15 cellular contexts compared by ENCODE assay signal in the genomic region with DNA sequence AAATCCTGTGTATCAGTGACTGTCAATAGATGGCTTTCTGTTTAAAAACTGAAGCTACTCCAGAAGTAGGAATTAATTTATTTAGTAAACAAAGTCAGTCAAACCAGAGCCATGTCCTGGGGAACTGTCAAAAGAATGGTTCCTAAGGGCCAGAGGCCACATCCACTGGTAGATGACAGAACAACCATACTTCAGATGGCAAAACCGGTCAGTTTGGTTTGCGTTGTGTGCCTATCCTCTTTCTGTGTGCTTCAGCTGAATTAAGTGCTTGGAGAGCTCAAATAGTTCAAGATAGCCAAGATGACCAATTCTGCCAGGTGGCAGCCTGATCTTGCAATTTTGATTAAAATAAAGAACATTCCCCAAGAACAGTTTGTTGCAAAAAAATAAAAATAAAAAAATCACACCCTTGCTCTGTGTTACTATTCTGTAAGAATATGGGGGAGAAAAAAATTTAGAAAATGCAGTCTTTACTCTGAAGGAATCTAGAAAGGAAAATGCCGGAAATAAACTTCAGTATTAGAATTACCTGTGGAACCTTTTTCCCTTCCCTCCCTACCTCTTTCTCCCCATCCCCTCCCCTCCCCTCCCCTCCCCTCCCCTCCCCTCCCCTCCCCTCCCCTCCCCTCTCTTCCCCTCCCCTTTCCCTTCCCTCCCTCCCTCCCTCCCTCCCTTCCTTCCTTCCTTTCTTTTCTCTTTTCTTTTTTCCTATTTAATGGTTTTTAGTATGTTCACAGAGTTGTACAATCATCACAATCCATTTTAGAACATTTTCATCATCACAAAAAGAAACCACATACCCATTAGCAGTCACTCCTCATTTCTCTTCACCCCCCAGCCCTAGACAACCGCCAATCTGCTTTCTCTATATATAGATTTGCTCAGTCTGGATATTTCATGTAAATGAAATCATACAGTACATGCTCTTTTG. TPM values are rescaled to one million over a fixed set of nuclear protein-coding genes. Genes with fewer than 3 reads are reported as not detected.
DNase-seq lines count a peak whose midpoint lies in the region; ATAC-seq, FAIRE-seq and TF ChIP-seq lines count a peak whose summit lies in the region.
"Had no signal": no experiment of that assay in that cellular context is flagged by ENCODE, and none has a peak within 500 bp of the region (broad histone marks: within the 10 kb centered on the region; RNA-seq: fewer than 3 reads in every experiment).

No MANE protein-coding gene starts in this region.

- peaks cover 23% of the 10 kb centered on the region for H3K4me1 Mint-ChIP-seq in nephron progenitor cell

- H4K20me1 ChIP-seq in PC-9 (ENCODE audit: insufficient read depth): no peaks in the 10 kb centered on the region

- TF ChIP-seq POLR2A in upper lobe of left lung (IDR thresholded peaks at IDR 0.05): peak in 1 of 4 donors; percentile 35

- POLR2A ChIA-PET in PC-9 (lab: Charles Lee; ENCODE audit: unreplicated experiment): interaction anchor here (0.6 to 0.7 kb wide), 2 partner anchors 55 to 221 kb away, joined by 3 to 11 read pairs; a partner anchor contains a TSS

- peak overlapping the region; percentile 93 for H3K4me2 ChIP-seq in PC-9

- H3K27ac ChIP-seq in PC-9 (no peak overlapping the region), left lung (peak overlapping the region; percentile 71 to 80), upper lobe of left lung (peak overlapping the region in 3 of 4 donors; percentile 33 to 73 (median 69)), caudate nucleus (ENCODE audit: low read depth, low read length) (no peak overlapping the region)
- H3K27ac ChIP-seq: cardiac muscle cell, left ventricle myocardium inferior, neutrophil had no signal

- 59% methylated on average over 4 of the region's 4 CpGs for WGBS in upper lobe of left lung, 2 donors

- H3K27me3 ChIP-seq in PC-9 (ENCODE audit: insufficient read depth, low read depth) (no peaks in the 10 kb centered on the region), left lung (peaks cover 0 to 25% of the 10 kb centered on the region in 2 donors), upper lobe of left lung (no peaks in the 10 kb centered on the region)

- ATAC-seq in left lung: peak; percentile 55
- peak in 1 of 2 donors; percentile 70 for ATAC-seq in upper lobe of left lung (ENCODE audit: low FRiP score in 2 of 2)
- ATAC-seq: WTC11 had no signal

- no peaks in the 10 kb centered on the region for H3K36me3 Mint-ChIP-seq in nephron progenitor cell (ENCODE audit: low read depth)
- H3K36me3 Mint-ChIP-seq: WTC11 had no signal

- TF ChIP-seq CTCF in PC-9 (conservative IDR thresholded peaks at IDR 0.05) (no peak), left lung (IDR thresholded peaks at IDR 0.05) (no peak), upper lobe of left lung (IDR thresholded peaks at IDR 0.05) (no peak), nephron progenitor cell (IDR thresholded peaks at IDR 0.05) (no peak)

- no peaks in the 10 kb centered on the region for H3K79me2 ChIP-seq in PC-9 (ENCODE audit: low read depth)

- H3K9me3 ChIP-seq in PC-9 (ENCODE audit: insufficient read depth, low read depth) (no peaks in the 10 kb centered on the region), left lung (no peaks in the 10 kb centered on the region), upper lobe of left lung (no peaks in the 10 kb centered on the region)
- H3K9me3 ChIP-seq: left ventricle myocardium inferior, neutrophil had no signal

- H3K4me1 ChIP-seq in PC-9 (replicated peaks; ENCODE audit: insufficient read depth) (peaks cover 24% of the 10 kb centered on the region), left lung (peaks cover 3 to 8% of the 10 kb centered on the region in 2 donors), upper lobe of left lung (peaks cover 0 to 11% (median 1%) of the 10 kb centered on the region in 4 donors)

- intact Hi-C loops in PC-9 (cut with micrococcal nuclease; ENCODE audit: unreplicated experiment) (loop anchor here (5.0 to 10.0 kb wide), 2 partner anchors 129 to 222 kb away; a partner anchor contains a TSS), left lung (cut with DNase I) (no loop called here)

- H3K4me3 ChIP-seq in PC-9 (no peak overlapping the region), left lung (peak overlapping the region; percentile 53), upper lobe of left lung (peak overlapping the region in 2 of 4 donors; percentile 56 to 61)
- H3K4me3 ChIP-seq: cardiac muscle cell, left ventricle myocardium inferior had no signal

- no peak overlapping the region for H2AFZ ChIP-seq in PC-9

- no peaks in the 10 kb centered on the region for H3K9me2 ChIP-seq in PC-9 (ENCODE audit: insufficient read depth)

- CTCF ChIA-PET in PC-9 (lab: Charles Lee): no interaction called here

- no peaks in the 10 kb centered on the region for H3K9me3 Mint-ChIP-seq in nephron progenitor cell
- H3K9me3 Mint-ChIP-seq: WTC11 had no signal

- no peak for FAIRE-seq in frontal cortex (lab: Jason Lieb, UNC)
- FAIRE-seq: D721Med had no signal

- H3K36me3 ChIP-seq in PC-9 (ENCODE audit: low read depth) (no peaks in the 10 kb centered on the region), left lung (no peaks in the 10 kb centered on the region), upper lobe of left lung (no peaks in the 10 kb centered on the region)
- H3K36me3 ChIP-seq: cardiac muscle cell, left ventricle myocardium inferior, neutrophil had no signal

- peak in 1 of 4 donors; percentile 72 for TF ChIP-seq EP300 in upper lobe of left lung (IDR thresholded peaks at IDR 0.05)

- no TSS peak for BruUV-seq in PC-9 (replicated peaks; lab: Mats Ljungman, UMichigan)

- H3K27ac Mint-ChIP-seq in nephron progenitor cell: no peak overlapping the region
- H3K27ac Mint-ChIP-seq: WTC11 had no signal

- H3K27me3 Mint-ChIP-seq in nephron progenitor cell (ENCODE audit: low read depth, poor library complexity): peaks cover 60% of the 10 kb centered on the region

- peaks cover 14% of the 10 kb centered on the region for H3F3A ChIP-seq in PC-9 (ENCODE audit: insufficient read depth, low read depth)

- no peak overlapping the region for H3K4me3 Mint-ChIP-seq in nephron progenitor cell
- H3K4me3 Mint-ChIP-seq: WTC11 had no signal

- peak; percentile 42 for DNase-seq in SIG-M5 treated with dmso at 0.1 percent for 504 hours (lab: John Stamatoyannopoulos, UW; ENCODE audit: unreplicated experiment)
- DNase-seq in SIG-M5 (lab: John Stamatoyannopoulos, UW): no peak
- peak; percentile 66 to 89 for DNase-seq in PC-9
- peak in 1 of 2 donors; percentile 61 for DNase-seq in left lung
- peak in 1 of 2 donors; percentile 84 for DNase-seq in upper lobe of left lung
- DNase-seq in nephron progenitor cell: no peak
- DNase-seq in caudate nucleus (lab: John Stamatoyannopoulos, UW): no peak
- no peak for DNase-seq in frontal cortex (ENCODE audit: low spot score in 2 of 2)
- DNase-seq: activated naive CD4-positive, alpha-beta T cell treated with Interleukin-2 at 50 U/mL for 16 hours; left ventricle myocardium inferior; NCI-H146 had no signal

RNA-seq across cellular contexts. Expression of a gene that starts 2.6 kb away (rescaled TPM):
- total RNA-seq in PC-9 (2021) (42.2 and 65.5 TPM in 2 replicates), left lung (10 to 100 TPM; 34.5 to 48.0 TPM), upper lobe of left lung (10 to 100 TPM; 25.3 to 41.4 (median 31.2) TPM), frontal cortex (45.7 TPM)

Comparison
In these comparisons a context has a peak if more than half of its experiments do, and no peak if none do; other contexts are left out.
1. DNase-seq: peak in SIG-M5 treated with dmso at 0.1 percent for 504 hours (single experiment) and PC-9 (2 of 2); none in SIG-M5 (single experiment), nephron progenitor cell (single experiment), caudate nucleus (0 of 61) and frontal cortex (0 of 2).
2. H3K27ac ChIP-seq: peak in left lung (2 of 2) and upper lobe of left lung (3 of 4); none in PC-9 (single experiment) and caudate nucleus (single experiment).